ENCODE assay signal across 8 cellular contexts in genomic region chr3:71304684-71305083, GRCh38.
DNase-seq lines count a peak whose midpoint lies in the region; ATAC-seq and TF ChIP-seq lines count a peak whose summit lies in the region.

No MANE protein-coding gene starts in this region.

- H3K79me2 ChIP-seq in GM23338 (replicated peaks; ENCODE audit: insufficient read depth), result peaks cover 38% of the 10 kb centered on the region

- peaks cover 76% of the 10 kb centered on the region for H3K4me1 Mint-ChIP-seq in GM23338
- peaks cover 97% of the 10 kb centered on the region for H3K4me1 Mint-ChIP-seq in nephron progenitor cell

- H3K27me3 Mint-ChIP-seq in GM23338 (ENCODE audit: insufficient read depth, low read depth, poor library complexity), result peaks cover 1% of the 10 kb centered on the region
- peaks cover 3% of the 10 kb centered on the region for H3K27me3 Mint-ChIP-seq in nephron progenitor cell (ENCODE audit: low read depth, poor library complexity)

- H3K4me3 ChIP-seq in GM23338 (peak overlapping the region; percentile 68), fibroblast of villous mesenchyme (ENCODE audit: low read depth, low read length) (no peak overlapping the region)

- DNase-seq in GM23338 (ENCODE audit: low spot score), result peak; percentile 48
- peak; percentile 20 to 50 for DNase-seq in activated CD4-positive, alpha-beta T cell treated with anti-CD3 and anti-CD28 coated beads for 4 hours
- DNase-seq in fibroblast of villous mesenchyme (ENCODE audit: low read depth), result peak; percentile 50
- DNase-seq in nephron progenitor cell, result no peak
- DNase-seq in NCI-H1930 (lab: John Stamatoyannopoulos, UW), result no peak
- no peak for DNase-seq in NCI-H187 treated with DMSO at 0.1 percent for 48 hours (lab: John Stamatoyannopoulos, UW)
- no peak for DNase-seq in NCI-H2107 treated with DMSO at 0.1 percent for 48 hours (lab: John Stamatoyannopoulos, UW; ENCODE audit: unreplicated experiment)

- H3K9me3 Mint-ChIP-seq in GM23338 (no peaks in the 10 kb centered on the region), nephron progenitor cell (no peaks in the 10 kb centered on the region)

- peak overlapping the region; percentile 97; the same call in 1 of the 2 replicates for H3K27ac ChIP-seq in GM23338 (ENCODE audit: low read depth)

- peak overlapping the region; percentile 87 for H3K4me2 ChIP-seq in GM23338

- H4K20me1 ChIP-seq in GM23338 (replicated peaks; ENCODE audit: insufficient read depth), result no peaks in the 10 kb centered on the region

- ATAC-seq in GM23338, result peak; percentile 6; the same call in 1 of the 3 replicates
- ATAC-seq in HG03108 (IDR thresholded peaks at IDR 0.05; ENCODE audit: unreplicated experiment), result no peak

- peak overlapping the region; percentile 87 for H3K4me3 Mint-ChIP-seq in GM23338
- H3K4me3 Mint-ChIP-seq in nephron progenitor cell, result peak overlapping the region; percentile 87

- H3K27ac Mint-ChIP-seq in GM23338 (peak overlapping the region; percentile 95; the same call in 1 of the 2 replicates), nephron progenitor cell (peak overlapping the region; percentile 99)

- no peak overlapping the region for H2AFZ ChIP-seq in GM23338

- H3K9me2 ChIP-seq in GM23338 (ENCODE audit: insufficient read depth), result no peaks in the 10 kb centered on the region

- TF ChIP-seq CTCF in GM23338 (conservative IDR thresholded peaks at IDR 0.05; ENCODE audit: low read depth in 2 of 2) (peak; percentile 47 to 53), fibroblast of villous mesenchyme (IDR thresholded peaks at IDR 0.05; ENCODE audit: insufficient read depth, low read depth, low read length) (peak; percentile 38), nephron progenitor cell (IDR thresholded peaks at IDR 0.05) (peak; percentile 16)

- H3K36me3 Mint-ChIP-seq in GM23338 (ENCODE audit: low read depth), result no peaks in the 10 kb centered on the region
- H3K36me3 Mint-ChIP-seq in nephron progenitor cell (ENCODE audit: low read depth), result peaks cover 3% of the 10 kb centered on the region

- peaks cover 8% of the 10 kb centered on the region; the same call in 1 of the 2 replicates for H3K27me3 ChIP-seq in GM23338 (ENCODE audit: insufficient read depth)

- H3K36me3 ChIP-seq in GM23338 (ENCODE audit: insufficient read depth), result no peaks in the 10 kb centered on the region

- peaks cover 65% of the 10 kb centered on the region for H3K4me1 ChIP-seq in GM23338 (ENCODE audit: insufficient read depth)

- no peaks in the 10 kb centered on the region; the same call in 1 of the 2 replicates for H3F3A ChIP-seq in GM23338 (replicated peaks; ENCODE audit: low read depth)

TF ChIP-seq in GM23338, 12 proteins besides CTCF, POLR2A, EP300 and RAD21 (continues in another document):
- TF ChIP-seq ETS1 (IDR thresholded peaks at IDR 0.05), result no peak
- no peak for TF ChIP-seq EZH2 (IDR thresholded peaks at IDR 0.05; ENCODE audit: low read depth, unreplicated experiment)
- no peak for TF ChIP-seq ZNF114 (CRISPR knock-in tag; IDR thresholded peaks at IDR 0.05)
- TF ChIP-seq POLR2AphosphoS5 (IDR thresholded peaks at IDR 0.05; ENCODE audit: low read depth), result no peak
- no peak for TF ChIP-seq JUNB (IDR thresholded peaks at IDR 0.05; ENCODE audit: unreplicated experiment)
- no peak for TF ChIP-seq REST (IDR thresholded peaks at IDR 0.05; ENCODE audit: unreplicated experiment)
- TF ChIP-seq ZNF462 (CRISPR knock-in tag; IDR thresholded peaks at IDR 0.05), result no peak
- TF ChIP-seq ZNF331 (CRISPR knock-in tag; IDR thresholded peaks at IDR 0.05; ENCODE audit: low read depth), result no peak
- no peak for TF ChIP-seq STAT1 (IDR thresholded peaks at IDR 0.05; ENCODE audit: unreplicated experiment)
- TF ChIP-seq NANOG (IDR thresholded peaks at IDR 0.05; ENCODE audit: borderline replicate concordance), result no peak

Comparison
In these comparisons a context has a peak if more than half of its experiments do, and no peak if none do; other contexts are left out.
1. DNase-seq: peak in GM23338 (single experiment), activated CD4-positive, alpha-beta T cell treated with anti-CD3 and anti-CD28 coated beads for 4 hours (2 of 2) and fibroblast of villous mesenchyme (single experiment); none in nephron progenitor cell (single experiment), NCI-H1930 (0 of 2), NCI-H187 treated with DMSO at 0.1 percent for 48 hours (single experiment) and NCI-H2107 treated with DMSO at 0.1 percent for 48 hours (single experiment).
2. Peak in every context shown above with its lines, with median percentiles within 50 percentile points of each other: CTCF ChIP-seq.